ENCODE assay signal across 1 cellular context in the genomic region with DNA sequence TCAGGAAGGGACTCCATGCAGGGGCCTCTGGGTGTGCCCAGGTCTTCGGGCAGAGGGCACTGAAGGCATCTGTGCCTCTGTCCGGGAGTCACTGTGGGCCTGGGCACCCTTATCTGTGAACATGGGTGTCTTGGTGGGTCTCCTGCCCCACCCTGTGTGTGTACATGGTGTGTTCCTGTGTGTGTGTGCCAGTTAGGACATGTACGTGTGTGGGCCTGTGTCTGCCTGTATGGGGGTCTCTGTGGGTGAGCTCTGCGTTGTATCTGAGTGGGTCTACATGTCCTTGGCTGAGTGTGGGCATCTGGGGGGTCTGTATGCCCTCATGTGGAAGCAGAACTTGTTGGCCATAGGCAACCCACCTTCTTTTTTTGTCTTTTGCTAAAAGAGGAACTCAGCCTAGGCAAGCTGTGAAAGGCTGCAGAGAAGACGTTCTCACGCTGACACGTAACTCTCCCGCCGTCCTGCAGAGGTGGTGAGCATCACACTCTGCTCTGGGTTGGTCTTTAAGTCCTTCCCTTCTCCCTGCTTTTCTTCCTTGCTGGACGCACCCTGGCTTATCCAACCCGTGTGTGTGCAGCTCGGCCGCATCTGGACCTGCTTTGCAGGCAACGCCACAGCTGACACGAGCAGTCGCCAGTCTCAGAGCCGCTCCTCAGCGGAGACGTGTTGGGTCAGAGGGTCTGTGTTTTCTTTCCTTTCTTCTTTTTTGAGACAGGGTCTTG.
TF ChIP-seq lines count a peak whose summit lies in the region.

No MANE protein-coding gene starts in this region.

TF ChIP-seq in K562, 482 proteins besides CTCF, POLR2A, EP300 and RAD21:
- TF ChIP-seq NONO (IDR thresholded peaks at IDR 0.05; ENCODE audit: low read depth in 2 of 2, low read length in 1 of 2) (no peak), COPS2 (conservative IDR thresholded peaks at IDR 0.05) (no peak), ZFPM2 (CRISPR knock-in tag; IDR thresholded peaks at IDR 0.05) (no peak), NUFIP1 (IDR thresholded peaks at IDR 0.05; ENCODE audit: partially characterized antibody) (no peak), DDX20 (tag; IDR thresholded peaks at IDR 0.05; ENCODE audit: low read depth) (no peak), CREB1 (IDR thresholded peaks at IDR 0.05) (no peak), CREB1 (CRISPR knock-in tag; IDR thresholded peaks at IDR 0.05) (0 out of 2 replicates have a peak, but pooled peaks have one; percentile 24), NELFE (IDR thresholded peaks at IDR 0.05; ENCODE audit: insufficient read depth, insufficient read length) (no peak), U2AF2 (optimal IDR thresholded peaks at IDR 0.05; ENCODE audit: low read depth, low read length) (no peak), SAP30 (IDR thresholded peaks at IDR 0.05; ENCODE audit: borderline replicate concordance, insufficient read depth, low read depth, low read length, poor library complexity, severe bottlenecking) (no peak), PHTF2 (CRISPR knock-in tag; IDR thresholded peaks at IDR 0.05) (no peak), ZNF212 (CRISPR knock-in tag; IDR thresholded peaks at IDR 0.05) (no peak), ZNF551 (CRISPR knock-in tag; IDR thresholded peaks at IDR 0.05) (no peak), KAT2B (IDR thresholded peaks at IDR 0.05; ENCODE audit: low read depth, low read length) (no peak), SPI1 (IDR thresholded peaks at IDR 0.05; ENCODE audit: borderline replicate concordance, low read depth, low read length) (peak; percentile 95), PRPF4 (IDR thresholded peaks at IDR 0.05; ENCODE audit: insufficient read depth, low read depth, low read length, poor library complexity, severe bottlenecking) (no peak), POLR3A (IDR thresholded peaks at IDR 0.05; ENCODE audit: borderline replicate concordance, extremely low read depth, insufficient read depth, insufficient read length) (no peak), MAFG (tag; conservative IDR thresholded peaks at IDR 0.05) (no peak), KHSRP (IDR thresholded peaks at IDR 0.05) (no peak), CREM (IDR thresholded peaks at IDR 0.05; ENCODE audit: low read depth) (peak; percentile 48; the same call in 1 of the 2 replicates), TCFL5 (CRISPR knock-in tag; conservative IDR thresholded peaks at IDR 0.05) (no peak), ZNF12 (CRISPR knock-in tag; IDR thresholded peaks at IDR 0.05) (no peak), PTBP1 (IDR thresholded peaks at IDR 0.05; ENCODE audit: low read depth, low read length) (no peak), ZNF274 (IDR thresholded peaks at IDR 0.05; ENCODE audit: borderline replicate concordance, low read depth, low read length) (no peak), GABPB1 (CRISPR knock-in tag; IDR thresholded peaks at IDR 0.05) (peak; percentile 37; the same call in 1 of the 2 replicates), ZNF699 (CRISPR knock-in tag; IDR thresholded peaks at IDR 0.05; ENCODE audit: insufficient replicate concordance) (no peak)
- TF ChIP-seq, protein P1, sequence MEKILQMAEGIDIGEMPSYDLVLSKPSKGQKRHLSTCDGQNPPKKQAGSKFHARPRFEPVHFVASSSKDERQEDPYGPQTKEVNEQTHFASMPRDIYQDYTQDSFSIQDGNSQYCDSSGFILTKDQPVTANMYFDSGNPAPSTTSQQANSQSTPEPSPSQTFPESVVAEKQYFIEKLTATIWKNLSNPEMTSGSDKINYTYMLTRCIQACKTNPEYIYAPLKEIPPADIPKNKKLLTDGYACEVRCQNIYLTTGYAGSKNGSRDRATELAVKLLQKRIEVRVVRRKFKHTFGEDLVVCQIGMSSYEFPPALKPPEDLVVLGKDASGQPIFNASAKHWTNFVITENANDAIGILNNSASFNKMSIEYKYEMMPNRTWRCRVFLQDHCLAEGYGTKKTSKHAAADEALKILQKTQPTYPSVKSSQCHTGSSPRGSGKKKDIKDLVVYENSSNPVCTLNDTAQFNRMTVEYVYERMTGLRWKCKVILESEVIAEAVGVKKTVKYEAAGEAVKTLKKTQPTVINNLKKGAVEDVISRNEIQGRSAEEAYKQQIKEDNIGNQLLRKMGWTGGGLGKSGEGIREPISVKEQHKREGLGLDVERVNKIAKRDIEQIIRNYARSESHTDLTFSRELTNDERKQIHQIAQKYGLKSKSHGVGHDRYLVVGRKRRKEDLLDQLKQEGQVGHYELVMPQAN (IDR thresholded peaks at IDR 0.05; ENCODE audit: borderline replicate concordance): no peak
- TF ChIP-seq, protein P2, sequence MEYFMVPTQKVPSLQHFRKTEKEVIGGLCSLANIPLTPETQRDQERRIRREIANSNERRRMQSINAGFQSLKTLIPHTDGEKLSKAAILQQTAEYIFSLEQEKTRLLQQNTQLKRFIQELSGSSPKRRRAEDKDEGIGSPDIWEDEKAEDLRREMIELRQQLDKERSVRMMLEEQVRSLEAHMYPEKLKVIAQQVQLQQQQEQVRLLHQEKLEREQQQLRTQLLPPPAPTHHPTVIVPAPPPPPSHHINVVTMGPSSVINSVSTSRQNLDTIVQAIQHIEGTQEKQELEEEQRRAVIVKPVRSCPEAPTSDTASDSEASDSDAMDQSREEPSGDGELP (CRISPR knock-in tag; IDR thresholded peaks at IDR 0.05; ENCODE audit: borderline replicate concordance): peak; percentile 40; the same call in 1 of the 2 replicates
- TF ChIP-seq, protein P3, sequence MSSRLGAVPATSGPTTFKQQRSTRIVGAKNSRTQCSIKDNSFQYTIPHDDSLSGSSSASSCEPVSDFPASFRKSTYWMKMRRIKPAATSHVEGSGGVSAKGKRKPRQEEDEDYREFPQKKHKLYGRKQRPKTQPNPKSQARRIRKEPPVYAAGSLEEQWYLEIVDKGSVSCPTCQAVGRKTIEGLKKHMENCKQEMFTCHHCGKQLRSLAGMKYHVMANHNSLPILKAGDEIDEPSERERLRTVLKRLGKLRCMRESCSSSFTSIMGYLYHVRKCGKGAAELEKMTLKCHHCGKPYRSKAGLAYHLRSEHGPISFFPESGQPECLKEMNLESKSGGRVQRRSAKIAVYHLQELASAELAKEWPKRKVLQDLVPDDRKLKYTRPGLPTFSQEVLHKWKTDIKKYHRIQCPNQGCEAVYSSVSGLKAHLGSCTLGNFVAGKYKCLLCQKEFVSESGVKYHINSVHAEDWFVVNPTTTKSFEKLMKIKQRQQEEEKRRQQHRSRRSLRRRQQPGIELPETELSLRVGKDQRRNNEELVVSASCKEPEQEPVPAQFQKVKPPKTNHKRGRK (tag; IDR thresholded peaks at IDR 0.05): no peak
- TF ChIP-seq, protein P4, sequence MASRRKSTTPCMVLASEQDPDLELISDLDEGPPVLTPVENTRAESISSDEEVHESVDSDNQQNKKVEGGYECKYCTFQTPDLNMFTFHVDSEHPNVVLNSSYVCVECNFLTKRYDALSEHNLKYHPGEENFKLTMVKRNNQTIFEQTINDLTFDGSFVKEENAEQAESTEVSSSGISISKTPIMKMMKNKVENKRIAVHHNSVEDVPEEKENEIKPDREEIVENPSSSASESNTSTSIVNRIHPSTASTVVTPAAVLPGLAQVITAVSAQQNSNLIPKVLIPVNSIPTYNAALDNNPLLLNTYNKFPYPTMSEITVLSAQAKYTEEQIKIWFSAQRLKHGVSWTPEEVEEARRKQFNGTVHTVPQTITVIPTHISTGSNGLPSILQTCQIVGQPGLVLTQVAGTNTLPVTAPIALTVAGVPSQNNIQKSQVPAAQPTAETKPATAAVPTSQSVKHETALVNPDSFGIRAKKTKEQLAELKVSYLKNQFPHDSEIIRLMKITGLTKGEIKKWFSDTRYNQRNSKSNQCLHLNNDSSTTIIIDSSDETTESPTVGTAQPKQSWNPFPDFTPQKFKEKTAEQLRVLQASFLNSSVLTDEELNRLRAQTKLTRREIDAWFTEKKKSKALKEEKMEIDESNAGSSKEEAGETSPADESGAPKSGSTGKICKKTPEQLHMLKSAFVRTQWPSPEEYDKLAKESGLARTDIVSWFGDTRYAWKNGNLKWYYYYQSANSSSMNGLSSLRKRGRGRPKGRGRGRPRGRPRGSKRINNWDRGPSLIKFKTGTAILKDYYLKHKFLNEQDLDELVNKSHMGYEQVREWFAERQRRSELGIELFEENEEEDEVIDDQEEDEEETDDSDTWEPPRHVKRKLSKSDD (conservative IDR thresholded peaks at IDR 0.05; ENCODE audit: low read length): no peak
- TF ChIP-seq, protein P5, sequence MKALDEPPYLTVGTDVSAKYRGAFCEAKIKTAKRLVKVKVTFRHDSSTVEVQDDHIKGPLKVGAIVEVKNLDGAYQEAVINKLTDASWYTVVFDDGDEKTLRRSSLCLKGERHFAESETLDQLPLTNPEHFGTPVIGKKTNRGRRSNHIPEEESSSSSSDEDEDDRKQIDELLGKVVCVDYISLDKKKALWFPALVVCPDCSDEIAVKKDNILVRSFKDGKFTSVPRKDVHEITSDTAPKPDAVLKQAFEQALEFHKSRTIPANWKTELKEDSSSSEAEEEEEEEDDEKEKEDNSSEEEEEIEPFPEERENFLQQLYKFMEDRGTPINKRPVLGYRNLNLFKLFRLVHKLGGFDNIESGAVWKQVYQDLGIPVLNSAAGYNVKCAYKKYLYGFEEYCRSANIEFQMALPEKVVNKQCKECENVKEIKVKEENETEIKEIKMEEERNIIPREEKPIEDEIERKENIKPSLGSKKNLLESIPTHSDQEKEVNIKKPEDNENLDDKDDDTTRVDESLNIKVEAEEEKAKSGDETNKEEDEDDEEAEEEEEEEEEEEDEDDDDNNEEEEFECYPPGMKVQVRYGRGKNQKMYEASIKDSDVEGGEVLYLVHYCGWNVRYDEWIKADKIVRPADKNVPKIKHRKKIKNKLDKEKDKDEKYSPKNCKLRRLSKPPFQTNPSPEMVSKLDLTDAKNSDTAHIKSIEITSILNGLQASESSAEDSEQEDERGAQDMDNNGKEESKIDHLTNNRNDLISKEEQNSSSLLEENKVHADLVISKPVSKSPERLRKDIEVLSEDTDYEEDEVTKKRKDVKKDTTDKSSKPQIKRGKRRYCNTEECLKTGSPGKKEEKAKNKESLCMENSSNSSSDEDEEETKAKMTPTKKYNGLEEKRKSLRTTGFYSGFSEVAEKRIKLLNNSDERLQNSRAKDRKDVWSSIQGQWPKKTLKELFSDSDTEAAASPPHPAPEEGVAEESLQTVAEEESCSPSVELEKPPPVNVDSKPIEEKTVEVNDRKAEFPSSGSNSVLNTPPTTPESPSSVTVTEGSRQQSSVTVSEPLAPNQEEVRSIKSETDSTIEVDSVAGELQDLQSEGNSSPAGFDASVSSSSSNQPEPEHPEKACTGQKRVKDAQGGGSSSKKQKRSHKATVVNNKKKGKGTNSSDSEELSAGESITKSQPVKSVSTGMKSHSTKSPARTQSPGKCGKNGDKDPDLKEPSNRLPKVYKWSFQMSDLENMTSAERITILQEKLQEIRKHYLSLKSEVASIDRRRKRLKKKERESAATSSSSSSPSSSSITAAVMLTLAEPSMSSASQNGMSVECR (CRISPR knock-in tag; IDR thresholded peaks at IDR 0.05): peak; percentile 53; the same call in 1 of the 2 replicates
- TF ChIP-seq, protein P6, sequence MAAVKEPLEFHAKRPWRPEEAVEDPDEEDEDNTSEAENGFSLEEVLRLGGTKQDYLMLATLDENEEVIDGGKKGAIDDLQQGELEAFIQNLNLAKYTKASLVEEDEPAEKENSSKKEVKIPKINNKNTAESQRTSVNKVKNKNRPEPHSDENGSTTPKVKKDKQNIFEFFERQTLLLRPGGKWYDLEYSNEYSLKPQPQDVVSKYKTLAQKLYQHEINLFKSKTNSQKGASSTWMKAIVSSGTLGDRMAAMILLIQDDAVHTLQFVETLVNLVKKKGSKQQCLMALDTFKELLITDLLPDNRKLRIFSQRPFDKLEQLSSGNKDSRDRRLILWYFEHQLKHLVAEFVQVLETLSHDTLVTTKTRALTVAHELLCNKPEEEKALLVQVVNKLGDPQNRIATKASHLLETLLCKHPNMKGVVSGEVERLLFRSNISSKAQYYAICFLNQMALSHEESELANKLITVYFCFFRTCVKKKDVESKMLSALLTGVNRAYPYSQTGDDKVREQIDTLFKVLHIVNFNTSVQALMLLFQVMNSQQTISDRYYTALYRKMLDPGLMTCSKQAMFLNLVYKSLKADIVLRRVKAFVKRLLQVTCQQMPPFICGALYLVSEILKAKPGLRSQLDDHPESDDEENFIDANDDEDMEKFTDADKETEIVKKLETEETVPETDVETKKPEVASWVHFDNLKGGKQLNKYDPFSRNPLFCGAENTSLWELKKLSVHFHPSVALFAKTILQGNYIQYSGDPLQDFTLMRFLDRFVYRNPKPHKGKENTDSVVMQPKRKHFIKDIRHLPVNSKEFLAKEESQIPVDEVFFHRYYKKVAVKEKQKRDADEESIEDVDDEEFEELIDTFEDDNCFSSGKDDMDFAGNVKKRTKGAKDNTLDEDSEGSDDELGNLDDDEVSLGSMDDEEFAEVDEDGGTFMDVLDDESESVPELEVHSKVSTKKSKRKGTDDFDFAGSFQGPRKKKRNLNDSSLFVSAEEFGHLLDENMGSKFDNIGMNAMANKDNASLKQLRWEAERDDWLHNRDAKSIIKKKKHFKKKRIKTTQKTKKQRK (IDR thresholded peaks at IDR 0.05; ENCODE audit: borderline replicate concordance, low read depth, low read length): no peak
- TF ChIP-seq, protein P7, sequence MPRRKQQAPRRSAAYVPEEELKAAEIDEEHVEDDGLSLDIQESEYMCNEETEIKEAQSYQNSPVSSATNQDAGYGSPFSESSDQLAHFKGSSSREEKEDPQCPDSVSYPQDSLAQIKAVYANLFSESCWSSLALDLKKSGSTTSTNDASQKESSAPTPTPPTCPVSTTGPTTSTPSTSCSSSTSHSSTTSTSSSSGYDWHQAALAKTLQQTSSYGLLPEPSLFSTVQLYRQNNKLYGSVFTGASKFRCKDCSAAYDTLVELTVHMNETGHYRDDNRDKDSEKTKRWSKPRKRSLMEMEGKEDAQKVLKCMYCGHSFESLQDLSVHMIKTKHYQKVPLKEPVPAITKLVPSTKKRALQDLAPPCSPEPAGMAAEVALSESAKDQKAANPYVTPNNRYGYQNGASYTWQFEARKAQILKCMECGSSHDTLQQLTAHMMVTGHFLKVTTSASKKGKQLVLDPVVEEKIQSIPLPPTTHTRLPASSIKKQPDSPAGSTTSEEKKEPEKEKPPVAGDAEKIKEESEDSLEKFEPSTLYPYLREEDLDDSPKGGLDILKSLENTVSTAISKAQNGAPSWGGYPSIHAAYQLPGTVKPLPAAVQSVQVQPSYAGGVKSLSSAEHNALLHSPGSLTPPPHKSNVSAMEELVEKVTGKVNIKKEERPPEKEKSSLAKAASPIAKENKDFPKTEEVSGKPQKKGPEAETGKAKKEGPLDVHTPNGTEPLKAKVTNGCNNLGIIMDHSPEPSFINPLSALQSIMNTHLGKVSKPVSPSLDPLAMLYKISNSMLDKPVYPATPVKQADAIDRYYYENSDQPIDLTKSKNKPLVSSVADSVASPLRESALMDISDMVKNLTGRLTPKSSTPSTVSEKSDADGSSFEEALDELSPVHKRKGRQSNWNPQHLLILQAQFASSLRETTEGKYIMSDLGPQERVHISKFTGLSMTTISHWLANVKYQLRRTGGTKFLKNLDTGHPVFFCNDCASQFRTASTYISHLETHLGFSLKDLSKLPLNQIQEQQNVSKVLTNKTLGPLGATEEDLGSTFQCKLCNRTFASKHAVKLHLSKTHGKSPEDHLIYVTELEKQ (CRISPR knock-in tag; IDR thresholded peaks at IDR 0.05): no peak
